Comparison of ENCODE assay signal across 8 cellular contexts in the genomic region with DNA sequence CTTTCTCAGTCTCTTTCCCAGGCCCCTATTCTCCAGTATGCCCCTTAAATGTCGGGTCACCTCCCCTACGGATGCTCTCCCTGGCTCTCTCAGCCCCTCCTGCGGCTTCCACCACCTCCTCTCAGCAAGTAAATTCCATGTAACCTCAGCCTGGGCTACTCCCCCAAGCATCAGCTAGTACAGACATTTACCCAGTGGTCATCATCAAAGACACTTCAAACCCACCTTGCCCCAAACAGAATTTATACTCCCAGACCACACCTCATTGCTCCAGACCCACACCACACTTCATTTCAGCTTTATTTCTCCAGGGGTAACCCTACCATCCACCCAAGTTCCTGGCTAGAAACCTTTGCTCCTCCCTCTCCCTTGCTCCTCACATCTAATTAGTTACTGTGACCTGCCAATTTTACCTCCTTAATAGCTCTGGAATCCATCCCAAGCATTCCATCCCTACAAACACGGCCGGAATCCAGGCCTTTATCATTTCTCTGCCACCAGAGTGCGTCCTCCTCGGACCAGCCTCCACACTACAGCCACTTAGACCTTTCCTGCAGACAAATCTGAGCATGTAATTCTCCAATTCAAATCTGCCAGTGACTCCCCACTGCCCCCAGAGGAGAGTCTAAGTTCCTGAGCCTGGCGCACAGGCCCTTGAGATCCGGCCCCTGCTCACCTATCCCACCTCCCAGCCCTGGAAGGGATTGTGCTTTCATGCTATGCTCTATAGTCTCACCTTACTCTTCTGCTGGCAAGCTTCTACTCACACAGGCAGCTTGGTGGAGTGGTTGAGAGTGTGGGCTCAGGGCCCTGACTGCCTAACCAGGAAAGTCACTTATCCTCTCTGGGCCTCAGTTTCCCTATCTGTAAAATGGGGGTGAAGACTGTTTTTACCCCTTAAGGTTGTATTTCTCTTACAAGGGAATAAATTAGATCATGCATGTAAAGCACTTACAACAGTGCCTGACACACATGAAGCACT. TPM values are rescaled to one million over a fixed set of nuclear protein-coding genes. Genes with fewer than 3 reads are reported as not detected.
DNase-seq lines count a peak whose midpoint lies in the region; ATAC-seq, FAIRE-seq and TF ChIP-seq lines count a peak whose summit lies in the region.

No MANE protein-coding gene starts in this region.

- H3K4me1 ChIP-seq in A549 (no peaks in the 10 kb centered on the region), Peyer's patch (no peaks in the 10 kb centered on the region)

- peak; percentile 51 for TF ChIP-seq CTCF in A549 (IDR thresholded peaks at IDR 0.05)
- TF ChIP-seq CTCF in Peyer's patch (IDR thresholded peaks at IDR 0.05), result peak in 3 of 6 experiments; percentile 9 to 29 (median 21)

- CTCF ChIA-PET in A549 (lab: Yijun Ruan, JAX), result interaction anchor here (0.7 to 1.9 kb wide), 12 partner anchors 10 to 306 kb away, joined by 3 to 11 read pairs (median 4); no protein-coding TSS in a partner anchor

- POLR2A ChIA-PET in A549 (lab: Yijun Ruan, JAX), result interaction anchor here (0.6 kb wide), 1 partner anchor 11 kb away, joined by 10 read pairs; no protein-coding TSS in a partner anchor

- WGBS in A549 (ENCODE audit: missing lambda C conversion rate), result 31% methylated on average over 9 of the region's 9 CpGs

- no peaks in the 10 kb centered on the region for H3K36me3 ChIP-seq in Peyer's patch

- ATAC-seq in A549 (peak; percentile 94 to 100), left ventricle myocardium superior (peak; percentile 62), GM19455 (IDR thresholded peaks at IDR 0.05; ENCODE audit: unreplicated experiment) (no peak)

- no peak for TF ChIP-seq POLR2A in A549 (IDR thresholded peaks at IDR 0.05; ENCODE audit: low read length)
- TF ChIP-seq POLR2A in Peyer's patch (IDR thresholded peaks at IDR 0.05), result no peak

- FAIRE-seq in A549 (lab: Jason Lieb, UNC), result peak; percentile 96

- DNase-seq in A549 (ENCODE audit: low read depth in 1 of 2, low spot score in 1 of 2) (peak; percentile 58 to 78), H4 (ENCODE audit: low spot score) (peak; percentile 67), SK-N-DZ (ENCODE audit: low spot score) (peak; percentile 82), left ventricle myocardium superior (no peak), Peyer's patch (no peak), posterior vena cava (ENCODE audit: low spot score) (no peak)
- DNase-seq in activated naive CD4-positive, alpha-beta T cell treated with anti-CD3 and anti-CD28 coated beads, Interleukin-2, amount 50 U/mL, for 16 hours, result no peak

- no peaks in the 10 kb centered on the region for H3K27me3 ChIP-seq in Peyer's patch

- H3K9me3 ChIP-seq in A549, result no peaks in the 10 kb centered on the region
- no peaks in the 10 kb centered on the region for H3K9me3 ChIP-seq in Peyer's patch

- no peak for TF ChIP-seq EP300 in A549 (IDR thresholded peaks at IDR 0.05)

- intact Hi-C loops in left ventricle myocardium superior (cut with micrococcal nuclease), result no loop called here
- intact Hi-C loops in posterior vena cava (cut with DNase I), result loop anchor here (5.0 to 10.0 kb wide), 2 partner anchors 151 to 158 kb away; no protein-coding TSS in a partner anchor

- H3K4me2 ChIP-seq in A549, result no peak overlapping the region

- H3K4me3 ChIP-seq in A549 (no peak overlapping the region), Peyer's patch (no peak overlapping the region)

- no peak overlapping the region for H3K27ac ChIP-seq in A549
- H3K27ac ChIP-seq in Peyer's patch, result no peak overlapping the region

- peak; percentile 41 to 53 for TF ChIP-seq RAD21 in A549 (conservative IDR thresholded peaks at IDR 0.05 in 1 of 2, IDR thresholded peaks at IDR 0.05 in 1 of 2)

TF ChIP-seq in A549, 52 proteins besides CTCF, POLR2A, EP300 and RAD21:
- TF ChIP-seq NPAS2 (CRISPR knock-in tag; IDR thresholded peaks at IDR 0.05; ENCODE audit: borderline replicate concordance) (no peak), NR3C1 (IDR thresholded peaks at IDR 0.05) (no peak), TP53 (CRISPR knock-in tag; IDR thresholded peaks at IDR 0.05) (no peak), SMC3 (IDR thresholded peaks at IDR 0.05) (peak; percentile 59)

RNA-seq across cellular contexts. Expression of gene PJA1, which starts 31.4 kb away (rescaled TPM):
- polyA plus RNA-seq in A549 (2011; rRNA removed), result 16.4 and 20.2 TPM in 2 replicates
- polyA plus RNA-seq in A549 (2012; cell fraction: cytosol; rRNA removed), result 9.4 and 10.5 TPM in 2 replicates
- polyA plus RNA-seq in A549 (2012; cell fraction: nucleus; rRNA removed), result 9.3 and 10.4 TPM in 2 replicates
- 14.8 to 19.6 TPM (median 18.7 TPM) in 3 replicates for polyA plus RNA-seq in A549 (2017; fragmentation: RNase III; extraction: RNeasy Plus Mini Kit Qiagen cat#74134 plus additional on column Dnase treatment)
- 9.6 and 11.4 TPM in 2 replicates for polyA minus RNA-seq in A549 (2011; rRNA and poly(A)+ RNA removed)
- 30.6 and 36.4 TPM in 2 replicates for total RNA-seq in H4 (2014; rRNA removed; shearing (Covaris generic))
- polyA plus RNA-seq in SK-N-DZ (2014; cell fraction: cytosol; rRNA removed), result 47.4 and 49.9 TPM in 2 replicates
- polyA plus RNA-seq in SK-N-DZ (2014; cell fraction: nucleus; rRNA removed), result 25.6 and 28.6 TPM in 2 replicates
- 11.7 TPM for total RNA-seq in left ventricle myocardium superior
- total RNA-seq in Peyer's patch, result 10 to 100 TPM in 1 of 4 donors, 1 to 10 TPM in 3; 4.2 to 50.3 (median 6.1) TPM
- total RNA-seq in posterior vena cava, result 10 to 100 TPM; 21.8 to 27.5 TPM

Comparison
In these comparisons a context has a peak if more than half of its experiments do, and no peak if none do; other contexts are left out.
1. DNase-seq: peak in A549 (2 of 2), H4 (single experiment) and SK-N-DZ (single experiment); none in left ventricle myocardium superior (single experiment), Peyer's patch (0 of 3), posterior vena cava (single experiment) and activated naive CD4-positive, alpha-beta T cell treated with anti-CD3 and anti-CD28 coated beads, Interleukin-2, amount 50 U/mL, for 16 hours (single experiment).